ENCODE assay signal across 8 cellular contexts in the genomic region with DNA sequence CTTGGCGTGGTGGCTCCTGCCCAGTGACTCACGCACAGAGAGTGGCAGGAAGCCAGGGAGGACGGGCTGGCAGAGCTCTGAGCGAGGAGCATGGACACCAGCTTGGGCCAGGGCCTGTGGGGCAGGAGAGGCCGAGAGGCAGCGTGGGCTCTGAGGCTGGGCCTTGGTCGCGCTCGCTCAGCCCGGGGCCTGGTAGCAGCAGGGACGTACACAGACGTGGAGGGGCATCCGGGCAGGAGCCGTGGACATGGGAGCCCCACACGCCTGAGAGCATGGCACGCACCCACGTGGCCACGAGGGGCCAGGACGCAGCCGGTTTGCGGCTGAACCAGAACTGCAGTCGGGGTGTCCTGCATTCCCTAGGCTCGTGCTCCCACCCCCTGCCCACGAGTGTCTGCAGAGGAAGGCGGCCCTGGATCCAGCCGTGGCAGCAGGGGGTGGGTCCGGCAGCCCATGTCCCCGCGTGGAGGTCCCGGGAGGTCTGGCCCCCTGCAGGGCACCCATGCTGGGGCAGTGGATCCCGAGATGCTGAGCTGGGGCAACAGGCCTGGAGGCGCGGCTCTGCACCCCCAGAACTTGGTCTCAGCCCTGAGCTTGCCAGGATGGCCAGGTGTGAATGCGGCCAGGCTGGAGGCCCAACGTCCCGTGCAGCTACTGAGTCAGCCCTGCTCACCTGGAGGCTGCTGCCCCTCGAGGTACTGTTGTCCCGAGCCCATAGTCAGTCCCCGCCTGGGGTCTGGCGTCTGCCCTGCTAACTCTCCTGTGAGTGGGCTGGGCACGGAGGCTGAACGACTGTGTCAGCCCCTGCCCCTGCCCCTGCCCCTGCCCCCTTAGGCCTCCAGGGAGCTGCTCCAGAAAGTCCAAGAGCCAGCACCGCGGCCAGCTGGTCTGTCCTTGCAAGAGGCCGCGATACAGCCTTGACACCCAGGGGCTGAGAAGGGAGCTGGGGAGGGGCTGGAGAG.
DNase-seq lines count a peak whose midpoint lies in the region; ATAC-seq and TF ChIP-seq lines count a peak whose summit lies in the region.
"Had no signal": no experiment of that assay in that cellular context is flagged by ENCODE, and none has a peak within 500 bp of the region (broad histone marks: within the 10 kb centered on the region; RNA-seq: fewer than 3 reads in every experiment).

No MANE protein-coding gene starts in this region.

- H3K36me3 ChIP-seq in HEK293 (ENCODE audit: control insufficient read depth in 2 of 2, insufficient read depth in 1 of 2, low read length in 2 of 2) (no peaks in the 10 kb centered on the region), ascending aorta (no peaks in the 10 kb centered on the region), thoracic aorta (no peaks in the 10 kb centered on the region)

- H3K4me1 Mint-ChIP-seq in activated T-cell treated with anti-CD3 and anti-CD28 coated beads, Interleukin-2, amount 50 U/mL, for 4 hours (ENCODE audit: low read depth), result peaks cover 4% of the 10 kb centered on the region
- H3K4me1 Mint-ChIP-seq: nephron had no signal

- ATAC-seq in thoracic aorta (ENCODE audit: insufficient number of reproducible peaks, low FRiP score, low read depth) (peak; percentile 87), HG02884 (IDR thresholded peaks at IDR 0.05; ENCODE audit: unreplicated experiment) (no peak), GM21529 (IDR thresholded peaks at IDR 0.05; ENCODE audit: unreplicated experiment) (no peak)
- ATAC-seq in activated T-cell treated with anti-CD3 and anti-CD28 coated beads, Interleukin-2, amount 50 U/mL, for 4 hours, result no peak

- H3K4me3 Mint-ChIP-seq in activated T-cell treated with anti-CD3 and anti-CD28 coated beads, Interleukin-2, amount 50 U/mL, for 4 hours, result no peak overlapping the region
- H3K4me3 Mint-ChIP-seq: nephron had no signal

- DNase-seq in ascending aorta (ENCODE audit: low spot score in 2 of 2), result peak; percentile 37 to 93
- peak; percentile 84 for DNase-seq in hepatic stellate cell (ENCODE audit: low spot score)
- peak; percentile 64 for DNase-seq in thoracic aorta (ENCODE audit: low spot score)
- no peak for DNase-seq in activated T-cell treated with anti-CD3 and anti-CD28 coated beads, Interleukin-2, amount 50 U/mL, for 4 hours

- no peaks in the 10 kb centered on the region for H3K36me3 Mint-ChIP-seq in activated T-cell treated with anti-CD3 and anti-CD28 coated beads, Interleukin-2, amount 50 U/mL, for 4 hours (ENCODE audit: insufficient read depth)

- no peaks in the 10 kb centered on the region for H3K27me3 ChIP-seq in ascending aorta
- no peaks in the 10 kb centered on the region for H3K27me3 ChIP-seq in thoracic aorta (replicated peaks; ENCODE audit: insufficient read depth)

- no peaks in the 10 kb centered on the region for H3K9me3 ChIP-seq in HEK293 (ENCODE audit: control insufficient read depth, insufficient read depth, low read depth, low read length)
- H3K9me3 ChIP-seq in ascending aorta, result peaks cover 0 to 6% of the 10 kb centered on the region in 2 donors
- no peaks in the 10 kb centered on the region for H3K9me3 ChIP-seq in thoracic aorta

- H3K4me3 ChIP-seq in HEK293 (ENCODE audit: low read depth, low read length) (no peak overlapping the region), ascending aorta (peak overlapping the region in 1 of 2 donors; percentile 48), thoracic aorta (peak overlapping the region; percentile 36)

- CTCF ChIA-PET in HEK293 (lab: Yijun Ruan, JAX), result interaction anchor here (0.6 kb wide), 1 partner anchor 123 kb away, joined by 3 read pairs; no protein-coding TSS in a partner anchor

- no peak overlapping the region for H3K27ac ChIP-seq in HEK293 (ENCODE audit: extremely low read depth, low read depth, low read length)
- peak overlapping the region; percentile 86 to 91 for H3K27ac ChIP-seq in ascending aorta
- H3K27ac ChIP-seq in thoracic aorta, result peak overlapping the region; percentile 79 to 84

- POLR2A ChIA-PET in HEK293 (lab: Yijun Ruan, JAX), result interaction anchor here (1.2 kb wide), 1 partner anchor 11 kb away, joined by 3 read pairs; no protein-coding TSS in a partner anchor

- peaks cover 3% of the 10 kb centered on the region for H3K27me3 Mint-ChIP-seq in activated T-cell treated with anti-CD3 and anti-CD28 coated beads, Interleukin-2, amount 50 U/mL, for 4 hours (ENCODE audit: low read depth)

- H3K9me3 Mint-ChIP-seq in activated T-cell treated with anti-CD3 and anti-CD28 coated beads, Interleukin-2, amount 50 U/mL, for 4 hours, result peaks cover 6% of the 10 kb centered on the region

- intact Hi-C loops in ascending aorta (cut with DNase I), result loop anchor here (5.0 kb wide), 1 partner anchor 71 kb away; the partner anchor contains the start of gene ADARB1

- TF ChIP-seq CTCF in HEK293 (tag by site-specific recombination; IDR thresholded peaks at IDR 0.05), result no peak
- peak in 2 of 3 experiments; percentile 4 to 9 for TF ChIP-seq CTCF in ascending aorta (IDR thresholded peaks at IDR 0.05)
- TF ChIP-seq CTCF in thoracic aorta (IDR thresholded peaks at IDR 0.05), result peak; percentile 16

- H3K4me1 ChIP-seq in HEK293 (ENCODE audit: control insufficient read depth, insufficient read depth, low read length) (no peaks in the 10 kb centered on the region), ascending aorta (peaks cover 17 to 40% of the 10 kb centered on the region in 2 donors), thoracic aorta (ENCODE audit: control insufficient read depth in 1 of 2, low read depth in 2 of 2) (peaks cover 25 to 47% of the 10 kb centered on the region in 2 donors)

TF ChIP-seq in HEK293, 187 proteins besides CTCF, POLR2A, EP300 and RAD21:
- TF ChIP-seq SCRT2 (tag by site-specific recombination; IDR thresholded peaks at IDR 0.05), result no peak
- TF ChIP-seq KLF8 (tag by site-specific recombination; IDR thresholded peaks at IDR 0.05), result no peak
- no peak for TF ChIP-seq ZBTB8A (tag by site-specific recombination; IDR thresholded peaks at IDR 0.05)
- TF ChIP-seq GLIS1 (tag by site-specific recombination; IDR thresholded peaks at IDR 0.05), result peak; percentile 72
- TF ChIP-seq HOXC10 (CRISPR knock-in tag; IDR thresholded peaks at IDR 0.05), result no peak
- no peak for TF ChIP-seq ZNF140 (tag by site-specific recombination; IDR thresholded peaks at IDR 0.05)
